In genomic region chr17:36590082-36590481, GRCh38 we compare ENCODE assay signal across 15 cellular contexts. TPM values are rescaled to one million over a fixed set of nuclear protein-coding genes. Genes with fewer than 3 reads are reported as not detected.
DNase-seq lines count a peak whose midpoint lies in the region; ATAC-seq and TF ChIP-seq lines count a peak whose summit lies in the region.
"Had no signal": no experiment of that assay in that cellular context is flagged by ENCODE, and none has a peak within 500 bp of the region (broad histone marks: within the 10 kb centered on the region; RNA-seq: fewer than 3 reads in every experiment).

No MANE protein-coding gene starts in this region.

- peak overlapping the region; percentile 78 for H3K4me2 ChIP-seq in DOHH2 (ENCODE audit: low read length)
- H3K4me2 ChIP-seq in hepatocyte = no peak overlapping the region

- H3K4me3 ChIP-seq in DOHH2 (ENCODE audit: low read length) (peak overlapping the region; percentile 80; the same call in 1 of the 2 replicates), hepatocyte (no peak overlapping the region), gastrocnemius medialis (no peak overlapping the region)
- H3K4me3 ChIP-seq: right lobe of liver, testis had no signal

- H3K36me3 Mint-ChIP-seq in activated CD4-positive, alpha-beta memory T cell treated with anti-CD3 and anti-CD28 coated beads for 36 hours = peaks cover 25% of the 10 kb centered on the region

- no peaks in the 10 kb centered on the region for H3K9me2 ChIP-seq in DOHH2 (replicated peaks; ENCODE audit: control insufficient read depth, low read length)
- no peaks in the 10 kb centered on the region for H3K9me2 ChIP-seq in hepatocyte (replicated peaks; ENCODE audit: insufficient read depth)

- peaks cover 17% of the 10 kb centered on the region for H4K20me1 ChIP-seq in DOHH2 (ENCODE audit: control insufficient read depth, insufficient read depth, low read depth, low read length)
- no peaks in the 10 kb centered on the region for H4K20me1 ChIP-seq in hepatocyte (ENCODE audit: insufficient read depth, poor library complexity, severe bottlenecking)

- POLR2A ChIA-PET in activated CD4-positive, alpha-beta memory T cell treated with anti-CD3 and anti-CD28 coated beads for 36 hours (lab: Charles Lee) = no interaction called here

- H3K27me3 Mint-ChIP-seq in activated CD4-positive, alpha-beta memory T cell treated with anti-CD3 and anti-CD28 coated beads for 36 hours = no peaks in the 10 kb centered on the region
- H3K27me3 Mint-ChIP-seq: CD8-positive, alpha-beta memory T cell had no signal

- in situ Hi-C loops in gastrocnemius medialis (cut with MboI; ENCODE audit: low sequenced_read_pairs in 4 of 4) = loop anchor here in 1 of 4 donors (10.0 kb wide), 1 partner anchor 55 kb away; the partner anchor contains the start of genes MYO19 and PIGW

- no peak overlapping the region for H2AFZ ChIP-seq in hepatocyte

- CTCF ChIA-PET in activated CD4-positive, alpha-beta memory T cell treated with anti-CD3 and anti-CD28 coated beads for 36 hours (lab: Charles Lee) = interaction anchor here (2.3 kb wide), 1 partner anchor 12 kb away, joined by 13 read pairs; the partner anchor contains the start of gene MRM1

- peaks cover 28% of the 10 kb centered on the region for H3K4me1 Mint-ChIP-seq in activated CD4-positive, alpha-beta memory T cell treated with anti-CD3 and anti-CD28 coated beads for 36 hours (ENCODE audit: low read depth)

- no peaks in the 10 kb centered on the region for H3K9me3 Mint-ChIP-seq in activated CD4-positive, alpha-beta memory T cell treated with anti-CD3 and anti-CD28 coated beads for 36 hours
- H3K9me3 Mint-ChIP-seq: CD8-positive, alpha-beta memory T cell had no signal

- no peak overlapping the region for H3K4me3 Mint-ChIP-seq in activated CD4-positive, alpha-beta memory T cell treated with anti-CD3 and anti-CD28 coated beads for 36 hours

- TF ChIP-seq POLR2A in gastrocnemius medialis (IDR thresholded peaks at IDR 0.05) = no peak

- H3F3A ChIP-seq in DOHH2 (ENCODE audit: control insufficient read depth, insufficient read depth) = peaks cover 42% of the 10 kb centered on the region

- H3K4me1 ChIP-seq in DOHH2 (ENCODE audit: control insufficient read depth, low read length) = peaks cover 38% of the 10 kb centered on the region
- H3K4me1 ChIP-seq in hepatocyte (ENCODE audit: insufficient read depth) = peaks cover 21% of the 10 kb centered on the region
- H3K4me1 ChIP-seq in gastrocnemius medialis = peaks cover 14 to 20% of the 10 kb centered on the region in 2 donors

- H3K27me3 ChIP-seq in DOHH2 (ENCODE audit: control insufficient read depth, low read length) (no peaks in the 10 kb centered on the region; the same call in 1 of the 2 replicates), hepatocyte (no peaks in the 10 kb centered on the region), gastrocnemius medialis (no peaks in the 10 kb centered on the region)
- H3K27me3 ChIP-seq: right lobe of liver, testis had no signal

- H3K79me2 ChIP-seq in DOHH2 (ENCODE audit: control insufficient read depth, low read length) (peaks cover 1% of the 10 kb centered on the region; the same call in 1 of the 2 replicates), hepatocyte (peaks cover 32% of the 10 kb centered on the region)

- ATAC-seq in gastrocnemius medialis (no peak), GM21526 (IDR thresholded peaks at IDR 0.05; ENCODE audit: low FRiP score, unreplicated experiment) (no peak)
- ATAC-seq: esophagus mucosa had no signal

- TF ChIP-seq CTCF in DOHH2 (IDR thresholded peaks at IDR 0.05; ENCODE audit: low read depth, low read length, poor library complexity, severe bottlenecking) (no peak), hepatocyte (IDR thresholded peaks at IDR 0.05; ENCODE audit: poor library complexity) (no peak), gastrocnemius medialis (IDR thresholded peaks at IDR 0.05 in 4 of 5, conservative IDR thresholded peaks at IDR 0.05 in 1 of 5) (no peak)

- DNase-seq in Kasumi-1 (lab: John Stamatoyannopoulos, UW) = peak; percentile 72 to 74
- DNase-seq in activated CD4-positive, alpha-beta memory T cell treated with anti-CD3 and anti-CD28 coated beads for 36 hours = no peak
- no peak for DNase-seq in hepatocyte (ENCODE audit: low spot score)
- DNase-seq in gastrocnemius medialis = no peak
- no peak for DNase-seq in activated naive CD4-positive, alpha-beta T cell treated with anti-CD3 and anti-CD28 coated beads, Interleukin-2, amount 50 U/mL, for 16 hours
- DNase-seq in LoVo (ENCODE audit: low spot score) = no peak
- DNase-seq: caudate nucleus; CD8-positive, alpha-beta memory T cell; RPMI8226; testis; WERI-Rb-1 had no signal

- H3K27ac ChIP-seq in DOHH2 (ENCODE audit: low read depth, low read length) = peak overlapping the region; percentile 50
- H3K27ac ChIP-seq in hepatocyte = peak overlapping the region; percentile 94
- H3K27ac ChIP-seq in gastrocnemius medialis = peak overlapping the region in 1 of 4 donors; percentile 79
- H3K27ac ChIP-seq: right lobe of liver, WERI-Rb-1 had no signal

- no peaks in the 10 kb centered on the region for H3K9me3 ChIP-seq in DOHH2 (ENCODE audit: control insufficient read depth, insufficient read depth, low read length)
- no peaks in the 10 kb centered on the region for H3K9me3 ChIP-seq in hepatocyte (ENCODE audit: low read depth)
- no peaks in the 10 kb centered on the region for H3K9me3 ChIP-seq in gastrocnemius medialis
- H3K9me3 ChIP-seq: right lobe of liver, testis had no signal

- peak overlapping the region; percentile 19 for H3K27ac Mint-ChIP-seq in activated CD4-positive, alpha-beta memory T cell treated with anti-CD3 and anti-CD28 coated beads for 36 hours

- intact Hi-C loops in activated CD4-positive, alpha-beta memory T cell treated with anti-CD3 and anti-CD28 coated beads for 36 hours (cut with micrococcal nuclease) = loop anchor here (2.0 to 5.0 kb wide), 3 partner anchors 45 to 103 kb away; partner anchors contain the start of genes GGNBP2, MYO19, PIGW and ZNHIT3
- intact Hi-C loops in gastrocnemius medialis (cut with DNase I; ENCODE audit: low total_unique reads) = loop anchor here (2.0 kb wide), 1 partner anchor 45 kb away; the partner anchor contains the start of gene GGNBP2

- peaks cover 58% of the 10 kb centered on the region for H3K36me3 ChIP-seq in DOHH2 (ENCODE audit: control insufficient read depth, low read length)
- H3K36me3 ChIP-seq in hepatocyte (replicated peaks; ENCODE audit: insufficient read depth, low read depth) = no peaks in the 10 kb centered on the region
- peaks cover 0 to 52% of the 10 kb centered on the region in 2 donors for H3K36me3 ChIP-seq in gastrocnemius medialis

- 91% methylated on average over 2 of the region's 2 CpGs for WGBS in hepatocyte (ENCODE audit: low lambda C conversion rate, missing lambda C conversion rate)

RNA-seq across cellular contexts. Expression of gene DHRS11, which starts 1.6 kb away (rescaled TPM):
- 10 to 100 TPM; 10.2 to 10.5 TPM for total RNA-seq in activated CD4-positive, alpha-beta memory T cell treated with anti-CD3 and anti-CD28 coated beads for 36 hours
- total RNA-seq in hepatocyte = 33.2 and 48.9 TPM in 2 replicates
- polyA plus RNA-seq in hepatocyte = 41.3 and 49.8 TPM in 2 replicates
- total RNA-seq in gastrocnemius medialis = 10 to 100 TPM in 1 of 4 donors, 1 to 10 TPM in 3; 4.9 to 15.8 (median 7.4) TPM

RNA-seq across cellular contexts. Expression of gene MRM1, which starts 11.3 kb away (rescaled TPM):
- 10 to 100 TPM; 13.5 to 14.6 TPM for total RNA-seq in activated CD4-positive, alpha-beta memory T cell treated with anti-CD3 and anti-CD28 coated beads for 36 hours
- total RNA-seq in hepatocyte (4.7 and 5.5 TPM in 2 replicates), gastrocnemius medialis (10 to 100 TPM in 2 of 4 donors, 1 to 10 TPM in 2; 8.8 to 13.9 (median 10.8) TPM)
- polyA plus RNA-seq in hepatocyte = 4.1 and 5.5 TPM in 2 replicates

RNA-seq across cellular contexts. Expression of gene GGNBP2, which starts 45.4 kb away (rescaled TPM):
- 10 to 100 TPM; 74.8 to 84.0 TPM for total RNA-seq in activated CD4-positive, alpha-beta memory T cell treated with anti-CD3 and anti-CD28 coated beads for 36 hours
- total RNA-seq in hepatocyte (69.6 and 79.9 TPM in 2 replicates), gastrocnemius medialis (10 to 100 TPM; 28.8 to 56.6 (median 39.5) TPM)
- 52.2 and 54.1 TPM in 2 replicates for polyA plus RNA-seq in hepatocyte

RNA-seq across cellular contexts. Expression of gene PIGW, which starts 55.3 kb away (rescaled TPM):
- total RNA-seq in activated CD4-positive, alpha-beta memory T cell treated with anti-CD3 and anti-CD28 coated beads for 36 hours = 10 to 100 TPM; 11.8 to 12.3 TPM
- 6.0 and 10.8 TPM in 2 replicates for total RNA-seq in hepatocyte
- polyA plus RNA-seq in hepatocyte = 9.5 and 10.2 TPM in 2 replicates
- total RNA-seq in gastrocnemius medialis = 1 to 10 TPM; 3.0 to 6.9 (median 4.7) TPM

RNA-seq across cellular contexts. Expression of gene MYO19, which starts 55.4 kb away (rescaled TPM):
- total RNA-seq in activated CD4-positive, alpha-beta memory T cell treated with anti-CD3 and anti-CD28 coated beads for 36 hours = 100 to 1,000 TPM; 106 to 112 TPM
- total RNA-seq in hepatocyte = 29.8 and 32.1 TPM in 2 replicates
- 19.7 and 24.5 TPM in 2 replicates for polyA plus RNA-seq in hepatocyte
- total RNA-seq in gastrocnemius medialis = 10 to 100 TPM in 3 of 4 donors, 1 to 10 TPM in 1; 7.5 to 16.8 (median 13.2) TPM

Comparison
In these comparisons a context has a peak if more than half of its experiments do, and no peak if none do; other contexts are left out.
1. DNase-seq: peak in Kasumi-1 (2 of 2); none in activated CD4-positive, alpha-beta memory T cell treated with anti-CD3 and anti-CD28 coated beads for 36 hours (single experiment), hepatocyte (single experiment), gastrocnemius medialis (0 of 2), activated naive CD4-positive, alpha-beta T cell treated with anti-CD3 and anti-CD28 coated beads, Interleukin-2, amount 50 U/mL, for 16 hours (single experiment) and LoVo (single experiment).